17 cellular contexts compared by ENCODE assay signal in the genomic region with DNA sequence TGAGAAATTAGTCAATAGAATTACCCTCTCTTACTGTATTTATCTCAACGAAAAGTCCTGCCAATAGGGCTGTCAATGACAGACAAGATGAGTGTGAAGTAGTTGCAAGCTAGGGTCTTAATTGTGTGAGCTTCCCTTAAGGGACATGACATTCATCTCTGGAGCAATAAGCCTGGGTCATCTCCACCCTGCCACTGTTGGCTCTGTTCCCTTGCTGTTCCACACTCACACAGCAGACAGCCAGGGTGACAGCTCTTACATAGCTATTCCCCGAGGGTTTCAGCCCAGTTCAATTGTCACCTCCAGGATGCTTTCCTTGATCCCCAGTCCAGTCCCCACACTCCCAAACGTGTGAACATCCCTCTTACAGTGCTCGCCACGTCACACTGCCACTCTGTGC.
DNase-seq lines count a peak whose midpoint lies in the region; ATAC-seq, FAIRE-seq and TF ChIP-seq lines count a peak whose summit lies in the region.
"Had no signal": no experiment of that assay in that cellular context is flagged by ENCODE, and none has a peak within 500 bp of the region (broad histone marks: within the 10 kb centered on the region; RNA-seq: fewer than 3 reads in every experiment).

No MANE protein-coding gene starts in this region.

- no peak overlapping the region for H4K12ac ChIP-seq in trophoblast cell (ENCODE audit: low read depth, low read length)

- H3K14ac ChIP-seq in trophoblast cell (ENCODE audit: low read length) = no peak overlapping the region

- no peak overlapping the region for H3K4me3 Mint-ChIP-seq in activated naive CD4-positive, alpha-beta T cell treated with anti-CD3 and anti-CD28 coated beads for 36 hours
- H3K4me3 Mint-ChIP-seq: CD4-positive, CD25-positive, alpha-beta regulatory T cell; CD8-positive, alpha-beta T cell had no signal

- H3K27ac ChIP-seq in right atrium auricular region (peak overlapping the region in 1 of 2 donors; percentile 83), trophoblast cell (ENCODE audit: low read depth, low read length) (no peak overlapping the region)
- H3K27ac ChIP-seq: GM23248 had no signal

- H3K9ac ChIP-seq in trophoblast cell (ENCODE audit: low read length) = no peak overlapping the region
- H3K9ac ChIP-seq: GM23248 had no signal

- no peaks in the 10 kb centered on the region for H3K4me1 Mint-ChIP-seq in activated naive CD4-positive, alpha-beta T cell treated with anti-CD3 and anti-CD28 coated beads for 36 hours (ENCODE audit: low read depth)
- H3K4me1 Mint-ChIP-seq: CD4-positive, CD25-positive, alpha-beta regulatory T cell had no signal

- H4K8ac ChIP-seq in trophoblast cell (ENCODE audit: low read depth, low read length) = no peak overlapping the region

- H3K18ac ChIP-seq in trophoblast cell (ENCODE audit: low read length) = no peak overlapping the region

- no peaks in the 10 kb centered on the region for H3K79me2 ChIP-seq in trophoblast cell (ENCODE audit: control insufficient read depth, insufficient read depth, low read length, poor library complexity)

- peak overlapping the region; percentile 21 for H3K27ac Mint-ChIP-seq in activated naive CD4-positive, alpha-beta T cell treated with anti-CD3 and anti-CD28 coated beads for 36 hours
- H3K27ac Mint-ChIP-seq in activated naive CD4-positive, alpha-beta T cell treated with anti-CD3 and anti-CD28 coated beads, Interleukin-2, amount 50 U/mL, for 72 hours = no peak overlapping the region
- H3K27ac Mint-ChIP-seq: CD4-positive, CD25-positive, alpha-beta regulatory T cell; CD8-positive, alpha-beta T cell had no signal

- WGBS in trophoblast cell (ENCODE audit: extremely low coverage, insufficient coverage, insufficient read length) = no CpG with 5 or more reads among the region's 5 CpGs

- CTCF ChIA-PET in activated naive CD4-positive, alpha-beta T cell treated with anti-CD3 and anti-CD28 coated beads for 36 hours (lab: Charles Lee) = interaction anchor here (0.6 to 1.2 kb wide), 2 partner anchors 10 to 546 kb away, joined by 3 read pairs; no protein-coding TSS in a partner anchor

- H2AK5ac ChIP-seq in trophoblast cell (ENCODE audit: low read length) = no peak overlapping the region

- no peak for DNase-seq in activated naive CD4-positive, alpha-beta T cell treated with anti-CD3 and anti-CD28 coated beads for 36 hours
- no peak for DNase-seq in activated naive CD4-positive, alpha-beta T cell treated with anti-CD3 and anti-CD28 coated beads, Interleukin-2, amount 50 U/mL, for 72 hours (ENCODE audit: low spot score in 2 of 2)
- DNase-seq in left cardiac atrium (peak; percentile 22), right atrium auricular region (ENCODE audit: low spot score) (no peak), HTR-8/SVneo (ENCODE audit: insufficient read length, low spot score) (no peak), trophoblast cell (no peak)
- DNase-seq: C1 segment of cervical spinal cord; CD8-positive, alpha-beta T cell; DMS153; GM23248; H7; HCEC 1CT had no signal

- no peak for ATAC-seq in activated naive CD4-positive, alpha-beta T cell treated with anti-CD3 and anti-CD28 coated beads, Interleukin-2, amount 50 U/mL, for 72 hours
- ATAC-seq in left cardiac atrium = peak; percentile 21 to 70
- ATAC-seq: CD8-positive, alpha-beta T cell had no signal

- no peaks in the 10 kb centered on the region for H3K36me3 Mint-ChIP-seq in activated naive CD4-positive, alpha-beta T cell treated with anti-CD3 and anti-CD28 coated beads for 36 hours (ENCODE audit: low read depth)
- H3K36me3 Mint-ChIP-seq in activated naive CD4-positive, alpha-beta T cell treated with anti-CD3 and anti-CD28 coated beads, Interleukin-2, amount 50 U/mL, for 72 hours = peaks cover 0 to 5% of the 10 kb centered on the region in 2 donors
- H3K36me3 Mint-ChIP-seq: CD4-positive, CD25-positive, alpha-beta regulatory T cell; CD8-positive, alpha-beta T cell had no signal

- no peak overlapping the region for H3K4ac ChIP-seq in trophoblast cell (ENCODE audit: low read depth, low read length)

- no peak overlapping the region for H2BK5ac ChIP-seq in trophoblast cell (ENCODE audit: low read depth, low read length, poor library complexity)

- H3K9me3 Mint-ChIP-seq in activated naive CD4-positive, alpha-beta T cell treated with anti-CD3 and anti-CD28 coated beads for 36 hours = no peaks in the 10 kb centered on the region
- peaks cover 0 to 4% of the 10 kb centered on the region in 2 donors for H3K9me3 Mint-ChIP-seq in activated naive CD4-positive, alpha-beta T cell treated with anti-CD3 and anti-CD28 coated beads, Interleukin-2, amount 50 U/mL, for 72 hours
- H3K9me3 Mint-ChIP-seq: CD8-positive, alpha-beta T cell had no signal

- peaks cover 0 to 6% of the 10 kb centered on the region in 2 donors for H3K4me1 ChIP-seq in right atrium auricular region
- H3K4me1 ChIP-seq in trophoblast cell (ENCODE audit: control insufficient read depth in 1 of 2, insufficient read depth in 2 of 2, low read length in 2 of 2) = no peaks in the 10 kb centered on the region
- H3K4me1 ChIP-seq: Caco-2 had no signal

- no peaks in the 10 kb centered on the region for H3K36me3 ChIP-seq in right atrium auricular region
- no peaks in the 10 kb centered on the region for H3K36me3 ChIP-seq in trophoblast cell (ENCODE audit: control insufficient read depth in 1 of 2, insufficient read depth in 2 of 2, low read length in 2 of 2)

- H3K27me3 ChIP-seq in right atrium auricular region = no peaks in the 10 kb centered on the region
- H3K27me3 ChIP-seq in trophoblast cell (ENCODE audit: insufficient read depth, low read length) = no peaks in the 10 kb centered on the region

- peak; percentile 4 for FAIRE-seq in HTR-8/SVneo (lab: Jason Lieb, UNC)
- FAIRE-seq: G401.6, GM12892, H1 had no signal

- H3K4me3 ChIP-seq in right atrium auricular region (no peak overlapping the region), trophoblast cell (ENCODE audit: low read depth, low read length) (peak overlapping the region; percentile 16)
- H3K4me3 ChIP-seq: GM23248 had no signal

- H2BK12ac ChIP-seq in trophoblast cell (ENCODE audit: low read length) = no peak overlapping the region

- H3K4me2 ChIP-seq in trophoblast cell (ENCODE audit: low read length) = no peak overlapping the region

- H4K91ac ChIP-seq in trophoblast cell (ENCODE audit: low read depth, low read length) = no peak overlapping the region

- H2AFZ ChIP-seq in trophoblast cell (ENCODE audit: insufficient read depth, low read length, poor library complexity) = no peak overlapping the region
- H2AFZ ChIP-seq: GM23248 had no signal

- intact Hi-C loops in activated naive CD4-positive, alpha-beta T cell treated with anti-CD3 and anti-CD28 coated beads for 36 hours (cut with micrococcal nuclease) = no loop called here
- intact Hi-C loops in left cardiac atrium (cut with DNase I) = loop anchor here in 1 of 2 donors (5.0 kb wide), 1 partner anchor 91 kb away; no protein-coding TSS in a partner anchor

- no peak for TF ChIP-seq CTCF in right atrium auricular region (IDR thresholded peaks at IDR 0.05)

- no peak overlapping the region for H2BK120ac ChIP-seq in trophoblast cell (ENCODE audit: insufficient read depth, low read length, poor library complexity)

- H3K79me1 ChIP-seq in trophoblast cell (ENCODE audit: low read length) = no peaks in the 10 kb centered on the region

- H3K23ac ChIP-seq in trophoblast cell (ENCODE audit: low read length) = peak overlapping the region; percentile 37

- H3K27me3 Mint-ChIP-seq in activated naive CD4-positive, alpha-beta T cell treated with anti-CD3 and anti-CD28 coated beads for 36 hours (ENCODE audit: low read depth) = peaks cover 8% of the 10 kb centered on the region

- H3K9me3 ChIP-seq in right atrium auricular region (no peaks in the 10 kb centered on the region), trophoblast cell (ENCODE audit: insufficient read depth, low read depth, low read length) (no peaks in the 10 kb centered on the region)
- H3K9me3 ChIP-seq: Caco-2 had no signal

Comparison
In these comparisons a context has a peak if more than half of its experiments do, and no peak if none do; other contexts are left out.
1. ATAC-seq: peak in left cardiac atrium (2 of 2); none in activated naive CD4-positive, alpha-beta T cell treated with anti-CD3 and anti-CD28 coated beads, Interleukin-2, amount 50 U/mL, for 72 hours (0 of 2).